In genomic region chr14:102105369-102105768, GRCh38 we compare ENCODE assay signal across 13 cellular contexts. TPM values are rescaled to one million over a fixed set of nuclear protein-coding genes. Genes with fewer than 3 reads are reported as not detected.
DNase-seq lines count a peak whose midpoint lies in the region; ATAC-seq and TF ChIP-seq lines count a peak whose summit lies in the region.
"Had no signal": no experiment of that assay in that cellular context is flagged by ENCODE, and none has a peak within 500 bp of the region (broad histone marks: within the 10 kb centered on the region; RNA-seq: fewer than 3 reads in every experiment).

No MANE protein-coding gene starts in this region.

- H4K8ac ChIP-seq in H9 (replicated peaks; ENCODE audit: insufficient read length, low read depth, low read length): no peak overlapping the region

- H3K27ac Mint-ChIP-seq in H9 (peak overlapping the region in 2 of 3 experiments; percentile 12 to 24; a peak in 5 of 7 replicates), type B pancreatic cell (peak overlapping the region; percentile 44)
- peak overlapping the region; percentile 73 for H3K27ac Mint-ChIP-seq in dendritic cell treated with granulocyte-macrophage colony-stimulating factor and Interleukin-4, amounts not matched to agents 40 ng/mL and 50 ng/mL, for 4 days
- H3K27ac Mint-ChIP-seq: CD4-positive, alpha-beta T cell had no signal

- H3K4me1 ChIP-seq in H9 (ENCODE audit: insufficient read depth, low read length): no peaks in the 10 kb centered on the region; the same call in 1 of the 2 replicates

- no peaks in the 10 kb centered on the region for H3K79me1 ChIP-seq in H9 (ENCODE audit: insufficient read depth, low read depth, low read length, poor library complexity, severe bottlenecking)

- H3K9me3 Mint-ChIP-seq in H9 (peaks cover 14 to 15% of the 10 kb centered on the region in 2 experiments), type B pancreatic cell (peaks cover 5% of the 10 kb centered on the region)
- peaks cover 9% of the 10 kb centered on the region for H3K9me3 Mint-ChIP-seq in dendritic cell treated with granulocyte-macrophage colony-stimulating factor and Interleukin-4, amounts not matched to agents 40 ng/mL and 50 ng/mL, for 4 days
- H3K9me3 Mint-ChIP-seq: CD4-positive, alpha-beta T cell had no signal

- H3K4ac ChIP-seq in H9 (ENCODE audit: low read depth, low read length): no peak overlapping the region

- peaks cover 11 to 12% of the 10 kb centered on the region in 2 experiments for H3K4me1 Mint-ChIP-seq in H9
- H3K4me1 Mint-ChIP-seq in dendritic cell treated with granulocyte-macrophage colony-stimulating factor and Interleukin-4, amounts not matched to agents 40 ng/mL and 50 ng/mL, for 4 days (ENCODE audit: low read depth): peaks cover 41% of the 10 kb centered on the region
- H3K4me1 Mint-ChIP-seq in type B pancreatic cell (ENCODE audit: unreplicated experiment): no peaks in the 10 kb centered on the region

- H3K4me2 ChIP-seq in H9 (ENCODE audit: insufficient read depth, insufficient read length, low read length): no peak overlapping the region

- no peak for ATAC-seq in HG03280 (IDR thresholded peaks at IDR 0.05; ENCODE audit: unreplicated experiment)

- DNase-seq in H9 (no peak), mesenteric fat pad (ENCODE audit: low spot score) (peak; percentile 37), type B pancreatic cell (ENCODE audit: extremely low spot score, unreplicated experiment) (no peak)
- DNase-seq in stimulated activated CD8-positive, alpha-beta memory T cell treated with anti-CD3 and anti-CD28 coated beads, Interleukin-4, amount 100 ng/mL, for 48 hours: no peak
- no peak for DNase-seq in stimulated activated CD4-positive, alpha-beta T cell treated with anti-CD3 and anti-CD28 coated beads, Interleukin-15, amount 100 ng/mL, for 24 hours
- DNase-seq: ACHN; Calu3; CD4-positive, alpha-beta T cell; DMS 273 treated with DMSO at 0.1 percent for 48 hours; H7 had no signal

- H4K20me1 ChIP-seq in H9 (ENCODE audit: control insufficient read depth, insufficient read depth, insufficient read length): no peaks in the 10 kb centered on the region
- H4K20me1 ChIP-seq: BLaER1 treated with 17β-estradiol and CSF1 and Interleukin-3, amounts not matched to agents 10 nM and 100 nM had no signal

- TF ChIP-seq CTCF in H9 (conservative IDR thresholded peaks at IDR 0.05) (no peak), type B pancreatic cell (conservative IDR thresholded peaks at IDR 0.05) (no peak)

- H2AK5ac ChIP-seq in H9 (ENCODE audit: insufficient read length, low read length): no peak overlapping the region

- intact Hi-C loops in dendritic cell treated with granulocyte-macrophage colony-stimulating factor and Interleukin-4, amounts not matched to agents 40 ng/mL and 50 ng/mL, for 4 days (cut with micrococcal nuclease): no loop called here

- no peak overlapping the region for H3K56ac ChIP-seq in H9 (ENCODE audit: insufficient read length, low read depth, low read length)

- H3K27me3 Mint-ChIP-seq in H9 (ENCODE audit: low read depth) (no peaks in the 10 kb centered on the region), type B pancreatic cell (no peaks in the 10 kb centered on the region)
- H3K27me3 Mint-ChIP-seq in dendritic cell treated with granulocyte-macrophage colony-stimulating factor and Interleukin-4, amounts not matched to agents 40 ng/mL and 50 ng/mL, for 4 days: peaks cover 4% of the 10 kb centered on the region
- H3K27me3 Mint-ChIP-seq: CD4-positive, alpha-beta T cell had no signal

- peaks cover 8 to 10% (median 8%) of the 10 kb centered on the region in 3 experiments; a peak in 6 of 7 replicates for H3K36me3 Mint-ChIP-seq in H9 (ENCODE audit: insufficient read depth in 1 of 3, low read depth in 3 of 3)
- H3K36me3 Mint-ChIP-seq in dendritic cell treated with granulocyte-macrophage colony-stimulating factor and Interleukin-4, amounts not matched to agents 40 ng/mL and 50 ng/mL, for 4 days (ENCODE audit: low read depth): no peaks in the 10 kb centered on the region
- no peaks in the 10 kb centered on the region for H3K36me3 Mint-ChIP-seq in type B pancreatic cell

- no peaks in the 10 kb centered on the region for H3K27me3 ChIP-seq in H9 (ENCODE audit: insufficient read depth, low read length)
- H3K27me3 ChIP-seq: BLaER1 treated with 17β-estradiol and CSF1 and Interleukin-3, amounts not matched to agents 10 nM and 100 nM had no signal

- WGBS in H9 (ENCODE audit: extremely low coverage, insufficient read length, low lambda C conversion rate): no CpG with 5 or more reads among the region's 4 CpGs

- no peak overlapping the region for H4K91ac ChIP-seq in H9 (ENCODE audit: insufficient read length, low read depth, low read length)

- H3K79me2 ChIP-seq in H9 (ENCODE audit: insufficient read depth, low read length): no peaks in the 10 kb centered on the region

- H2BK15ac ChIP-seq in H9 (ENCODE audit: low read depth, low read length): no peak overlapping the region

- H2AFZ ChIP-seq in H9 (ENCODE audit: low read length): no peak overlapping the region

- H2BK12ac ChIP-seq in H9 (ENCODE audit: insufficient read length, low read depth, low read length): no peak overlapping the region

- no peak overlapping the region for H2BK120ac ChIP-seq in H9 (ENCODE audit: low read depth, low read length, poor library complexity, severe bottlenecking)

- H3K4me3 Mint-ChIP-seq in H9 (no peak overlapping the region), type B pancreatic cell (no peak overlapping the region)
- no peak overlapping the region for H3K4me3 Mint-ChIP-seq in dendritic cell treated with granulocyte-macrophage colony-stimulating factor and Interleukin-4, amounts not matched to agents 40 ng/mL and 50 ng/mL, for 4 days
- H3K4me3 Mint-ChIP-seq: CD4-positive, alpha-beta T cell had no signal

- no peak overlapping the region for H3K23ac ChIP-seq in H9 (ENCODE audit: insufficient read length, low read depth, low read length)

- H3K9ac ChIP-seq in H9 (ENCODE audit: extremely low read depth, insufficient read length, low read length): no peak overlapping the region
- H3K9ac ChIP-seq: BLaER1 treated with 17β-estradiol and CSF1 and Interleukin-3, amounts not matched to agents 10 nM and 100 nM had no signal

- peak overlapping the region; percentile 79 for H3K18ac ChIP-seq in H9 (ENCODE audit: insufficient read length, low read depth, low read length)

- H4K5ac ChIP-seq in H9 (ENCODE audit: insufficient read length, low read depth, low read length): no peak overlapping the region

- no peak overlapping the region for H3K27ac ChIP-seq in H9 (ENCODE audit: insufficient read length, low read depth, low read length)

- peaks cover 8% of the 10 kb centered on the region for H3K9me3 ChIP-seq in H9 (ENCODE audit: control insufficient read depth, low read depth, low read length)

- H2BK20ac ChIP-seq in H9 (ENCODE audit: low read depth, low read length, poor library complexity, severe bottlenecking): no peak overlapping the region

- H3T11ph ChIP-seq in H9 (ENCODE audit: low read length): no peak overlapping the region

- no peaks in the 10 kb centered on the region for H3K23me2 ChIP-seq in H9 (ENCODE audit: insufficient read length, low read depth, low read length, poor library complexity, severe bottlenecking)

- no peak overlapping the region for H2BK5ac ChIP-seq in H9 (ENCODE audit: insufficient read length, low read length)

- H3K14ac ChIP-seq in H9 (ENCODE audit: insufficient read depth, low read length): peak overlapping the region; percentile 45; the same call in 1 of the 2 replicates

RNA-seq across cellular contexts. Expression of gene HSP90AA1, which starts 18.5 kb away (rescaled TPM):
- total RNA-seq in H9 (2021) (953 and 955 TPM in 2 replicates), mesenteric fat pad (473 TPM), type B pancreatic cell (ENCODE audit: low replicate concordance) (585 and 652 TPM in 2 replicates)

RNA-seq across cellular contexts. Expression of gene WDR20, which starts 34.3 kb away (rescaled TPM):
- total RNA-seq in H9 (2021): 31.6 and 35.2 TPM in 2 replicates
- 34.1 TPM for total RNA-seq in mesenteric fat pad
- total RNA-seq in type B pancreatic cell (ENCODE audit: low replicate concordance): 33.4 and 49.7 TPM in 2 replicates

Comparison
In these comparisons a context has a peak if more than half of its experiments do, and no peak if none do; other contexts are left out.
1. H3K27ac Mint-ChIP-seq: peak in every context shown above with its lines; median percentile 73 in dendritic cell treated with granulocyte-macrophage colony-stimulating factor and Interleukin-4, amounts not matched to agents 40 ng/mL and 50 ng/mL, for 4 days; 44 in type B pancreatic cell; 18 in H9.